In the genomic region with DNA sequence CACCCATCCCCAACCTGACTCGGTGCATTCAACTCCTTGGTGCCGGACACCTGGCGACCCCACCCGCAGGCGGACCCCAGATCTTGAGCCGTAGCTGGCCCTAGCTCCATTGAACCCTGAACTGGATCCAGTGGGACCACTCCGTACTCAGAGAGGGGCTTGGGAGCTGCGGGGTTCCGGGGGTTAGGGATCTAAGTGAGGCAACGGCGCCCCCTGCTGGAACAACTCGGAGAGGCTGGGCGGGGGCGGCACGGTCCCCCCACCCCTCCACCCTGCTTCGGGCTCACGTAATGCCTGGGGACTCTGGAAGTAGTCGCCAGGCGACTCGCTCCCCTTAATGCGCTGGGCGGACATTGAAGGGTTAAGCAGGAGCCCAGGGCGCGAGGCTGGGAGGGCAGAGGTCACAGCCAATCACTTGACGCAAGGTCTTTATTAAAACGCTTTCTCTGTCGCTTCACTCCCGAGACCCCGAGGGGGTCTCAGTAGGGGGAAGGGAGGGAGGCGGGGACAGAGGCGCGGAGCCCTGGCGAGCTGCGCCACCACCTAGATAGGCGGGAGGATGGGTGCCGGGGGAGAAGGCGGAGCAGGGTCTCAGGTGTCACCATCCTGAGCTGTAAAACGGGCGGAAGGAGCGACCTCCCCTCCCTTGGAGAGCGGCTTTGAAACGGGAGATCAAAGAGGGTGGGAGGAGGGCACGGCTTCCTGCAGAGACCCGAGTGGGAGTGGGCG, we compare ENCODE assay signal across 1 cellular context.
TF ChIP-seq lines count a peak whose summit lies in the region.

No MANE protein-coding gene starts in this region.

TF ChIP-seq in GM23338, 12 proteins besides CTCF, POLR2A, EP300 and RAD21 (continued from another document):
- TF ChIP-seq ZNF331 (CRISPR knock-in tag; IDR thresholded peaks at IDR 0.05; ENCODE audit: low read depth) (no peak), EZH2 (IDR thresholded peaks at IDR 0.05; ENCODE audit: low read depth, unreplicated experiment) (no peak), STAT1 (IDR thresholded peaks at IDR 0.05; ENCODE audit: unreplicated experiment) (no peak), CREB1 (CRISPR knock-in tag; IDR thresholded peaks at IDR 0.05; ENCODE audit: low read depth) (peak; percentile 68)
TF ChIP-seq in GM23338: peak in this region for 2.
